In genomic region chr1:241424480-241424971, GRCh38 we compare ENCODE assay signal across 8 cellular contexts.
DNase-seq lines count a peak whose midpoint lies in the region; ATAC-seq and TF ChIP-seq lines count a peak whose summit lies in the region.

No MANE protein-coding gene starts in this region.

- H3K9me3 Mint-ChIP-seq in activated T-cell treated with anti-CD3 and anti-CD28 coated beads, Interleukin-2, amount 50 U/mL, for 72 hours: peaks cover 1 to 2% of the 10 kb centered on the region in 2 donors

- no peak overlapping the region for H3K27ac Mint-ChIP-seq in activated T-cell treated with anti-CD3 and anti-CD28 coated beads, Interleukin-2, amount 50 U/mL, for 72 hours

- H3K4me1 ChIP-seq in iPS-18a (ENCODE audit: control insufficient read depth, low read depth, low read length): peaks cover 3% of the 10 kb centered on the region
- H3K4me1 ChIP-seq in tibial artery: peaks cover 0 to 13% (median 9%) of the 10 kb centered on the region in 4 donors

- H3K4me1 Mint-ChIP-seq in activated T-cell treated with anti-CD3 and anti-CD28 coated beads, Interleukin-2, amount 50 U/mL, for 72 hours (ENCODE audit: low read depth): no peaks in the 10 kb centered on the region

- H3K36me3 ChIP-seq in WERI-Rb-1 (no peaks in the 10 kb centered on the region), iPS-18a (ENCODE audit: control insufficient read depth, low read depth, low read length) (no peaks in the 10 kb centered on the region), tibial artery (no peaks in the 10 kb centered on the region)

- TF ChIP-seq CTCF in WERI-Rb-1 (IDR thresholded peaks at IDR 0.05; ENCODE audit: low read depth, low read length) (no peak), tibial artery (IDR thresholded peaks at IDR 0.05) (no peak)

- H3K9me3 ChIP-seq in WERI-Rb-1 (ENCODE audit: severe bottlenecking): no peaks in the 10 kb centered on the region
- no peaks in the 10 kb centered on the region for H3K9me3 ChIP-seq in iPS-18a (ENCODE audit: control insufficient read depth, low read depth, low read length)
- no peaks in the 10 kb centered on the region for H3K9me3 ChIP-seq in tibial artery

- peaks cover 74% of the 10 kb centered on the region for H3K27me3 Mint-ChIP-seq in activated T-cell treated with anti-CD3 and anti-CD28 coated beads, Interleukin-2, amount 50 U/mL, for 72 hours (ENCODE audit: low read depth)

- H3K27ac ChIP-seq in WERI-Rb-1 (peak overlapping the region; percentile 49), iPS-18a (ENCODE audit: low read length) (no peak overlapping the region), tibial artery (no peak overlapping the region)

- intact Hi-C loops in tibial artery (cut with DNase I; ENCODE audit: low total_unique reads): no loop called here

- H3K4me3 Mint-ChIP-seq in activated T-cell treated with anti-CD3 and anti-CD28 coated beads, Interleukin-2, amount 50 U/mL, for 72 hours: peak overlapping the region; percentile 27 to 32

- H3K36me3 Mint-ChIP-seq in activated T-cell treated with anti-CD3 and anti-CD28 coated beads, Interleukin-2, amount 50 U/mL, for 72 hours (ENCODE audit: insufficient read depth in 2 of 2): peaks cover 0 to 2% of the 10 kb centered on the region in 2 donors

- ATAC-seq in activated T-cell treated with anti-CD3 and anti-CD28 coated beads, Interleukin-2, amount 50 U/mL, for 72 hours (replicated peaks in 1 of 2): no peak
- ATAC-seq in HG03097 (IDR thresholded peaks at IDR 0.05; ENCODE audit: low FRiP score, unreplicated experiment) (no peak), GM18519 (IDR thresholded peaks at IDR 0.05; ENCODE audit: low FRiP score, unreplicated experiment) (no peak)

- DNase-seq in activated T-cell treated with anti-CD3 and anti-CD28 coated beads, Interleukin-2, amount 50 U/mL, for 72 hours: no peak
- DNase-seq in activated T-cell treated with anti-CD3 and anti-CD28 coated beads, Interleukin-2, amount 50 U/mL, for 48 hours: no peak
- no peak for DNase-seq in WERI-Rb-1
- no peak for DNase-seq in tibial artery
- no peak for DNase-seq in HuH-7 (ENCODE audit: low spot score)

- H3K9ac ChIP-seq in iPS-18a (ENCODE audit: low read length): no peak overlapping the region

- peak overlapping the region; percentile 74 for H3K4me3 ChIP-seq in WERI-Rb-1 (ENCODE audit: low read depth, low read length)
- peak overlapping the region; percentile 63 for H3K4me3 ChIP-seq in iPS-18a (ENCODE audit: low read length)
- H3K4me3 ChIP-seq in tibial artery: peak overlapping the region; percentile 21 to 34

- H3K27me3 ChIP-seq in WERI-Rb-1 (ENCODE audit: insufficient read depth, low read depth, severe bottlenecking) (no peaks in the 10 kb centered on the region), iPS-18a (ENCODE audit: control insufficient read depth, insufficient read depth, low read length) (peaks cover 31% of the 10 kb centered on the region), tibial artery (peaks cover 0 to 21% of the 10 kb centered on the region in 2 donors)
